In genomic region chr1:119966020-119966419, GRCh38 we compare ENCODE assay signal across 17 cellular contexts.
DNase-seq lines count a peak whose midpoint lies in the region; ATAC-seq and TF ChIP-seq lines count a peak whose summit lies in the region.
"Had no signal": no experiment of that assay in that cellular context is flagged by ENCODE, and none has a peak within 500 bp of the region (broad histone marks: within the 10 kb centered on the region; RNA-seq: fewer than 3 reads in every experiment).

No MANE protein-coding gene starts in this region.

- ATAC-seq in left cardiac atrium (peak; percentile 68 to 72), GM18907 (IDR thresholded peaks at IDR 0.05; ENCODE audit: unreplicated experiment) (no peak), GM18517 (IDR thresholded peaks at IDR 0.05; ENCODE audit: unreplicated experiment) (no peak)
- ATAC-seq: HCT116 had no signal

- TF ChIP-seq CTCF in HFFc6 (IDR thresholded peaks at IDR 0.05) (no peak), brain (conservative IDR thresholded peaks at IDR 0.05) (no peak), testis (IDR thresholded peaks at IDR 0.05) (no peak)

- peaks cover 2% of the 10 kb centered on the region for H3K27me3 Mint-ChIP-seq in HFFc6 (ENCODE audit: insufficient read depth)
- peaks cover 3% of the 10 kb centered on the region for H3K27me3 Mint-ChIP-seq in brain

- no peaks in the 10 kb centered on the region for H3K9me3 ChIP-seq in testis

- 34 to 47% methylated on average over 4 of the region's 4 CpGs for WGBS in testis, 2 donors

- peak overlapping the region in 1 of 2 donors; percentile 69 for H3K27ac ChIP-seq in testis
- H3K27ac ChIP-seq: BLaER1 treated with 17β-estradiol and CSF1 and Interleukin-3, amounts not matched to agents 10 nM and 100 nM had no signal

- peak overlapping the region; percentile 67 for H3K27ac Mint-ChIP-seq in HFFc6
- peak overlapping the region in 3 of 5 experiments; percentile 65 to 97 (median 96) for H3K27ac Mint-ChIP-seq in brain
- H3K27ac Mint-ChIP-seq: T-helper 2 cell treated with Interferon-gamma antibody and Interleukin-4, amounts not matched to agents 5 μg/mL and 100 μg/mL, for 36 hours had no signal

- no peak for TF ChIP-seq POLR2A in testis (IDR thresholded peaks at IDR 0.05)

- no peaks in the 10 kb centered on the region for H3K36me3 ChIP-seq in testis (ENCODE audit: low read depth, missing control alignments)

- H3K4me1 Mint-ChIP-seq in HFFc6 (ENCODE audit: low read depth) (peaks cover 50% of the 10 kb centered on the region), brain (peaks cover 60% of the 10 kb centered on the region)

- no peaks in the 10 kb centered on the region for H3K27me3 ChIP-seq in testis
- H3K27me3 ChIP-seq: BLaER1 treated with 17β-estradiol and CSF1 and Interleukin-3, amounts not matched to agents 10 nM and 100 nM had no signal

- peaks cover 44% of the 10 kb centered on the region for H3K36me3 Mint-ChIP-seq in HFFc6 (ENCODE audit: low read depth)
- peaks cover 57% of the 10 kb centered on the region for H3K36me3 Mint-ChIP-seq in brain

- H3K4me1 ChIP-seq in testis = peaks cover 34% of the 10 kb centered on the region

- intact Hi-C loops in left cardiac atrium (cut with DNase I) = no loop called here
- intact Hi-C loops in testis (cut with DNase I; ENCODE audit: low total_unique reads) = no loop called here

- H3K4me3 ChIP-seq in testis = no peak overlapping the region
- H3K4me3 ChIP-seq: BLaER1 treated with 17β-estradiol and CSF1 and Interleukin-3, amounts not matched to agents 10 nM and 100 nM had no signal

- no peaks in the 10 kb centered on the region for H3K9me3 Mint-ChIP-seq in HFFc6
- H3K9me3 Mint-ChIP-seq in brain = no peaks in the 10 kb centered on the region
- H3K9me3 Mint-ChIP-seq: nephron progenitor cell; T-helper 2 cell treated with Interferon-gamma antibody and Interleukin-4, amounts not matched to agents 5 μg/mL and 100 μg/mL, for 36 hours had no signal

- no peak overlapping the region for H3K4me3 Mint-ChIP-seq in HFFc6
- H3K4me3 Mint-ChIP-seq in brain = no peak overlapping the region
- H3K4me3 Mint-ChIP-seq: nephron progenitor cell; T-helper 2 cell treated with Interferon-gamma antibody and Interleukin-4, amounts not matched to agents 5 μg/mL and 100 μg/mL, for 36 hours had no signal

- DNase-seq in HFFc6 (no peak), left cardiac atrium (no peak), testis (peak; percentile 28)
- DNase-seq in stimulated activated CD4-positive, alpha-beta T cell treated with anti-CD3 and anti-CD28 coated beads, Interleukin-4, amount 100 ng/mL, for 4 hours = no peak
- DNase-seq: activated CD4-positive, alpha-beta T cell treated with anti-CD3 and anti-CD28 coated beads for 4 hours; activated naive CD4-positive, alpha-beta T cell; foreskin melanocyte; mammary epithelial cell; NCI-H446; nephron progenitor cell; SHP77 had no signal

Comparison
In these comparisons a context has a peak if more than half of its experiments do, and no peak if none do; other contexts are left out.
1. ATAC-seq: peak in left cardiac atrium (2 of 2); none in GM18907 (single experiment) and GM18517 (single experiment).